In genomic region chr20:16273812-16274560, GRCh38 we compare ENCODE assay signal across 17 cellular contexts.
DNase-seq lines count a peak whose midpoint lies in the region; ATAC-seq and TF ChIP-seq lines count a peak whose summit lies in the region.
"Had no signal": no experiment of that assay in that cellular context is flagged by ENCODE, and none has a peak within 500 bp of the region (broad histone marks: within the 10 kb centered on the region; RNA-seq: fewer than 3 reads in every experiment).

No MANE protein-coding gene starts in this region.

- H3K9me3 ChIP-seq in adrenal gland (replicated peaks in 1 of 3) (no peaks in the 10 kb centered on the region), transverse colon (no peaks in the 10 kb centered on the region)
- H3K9me3 ChIP-seq: A549 had no signal

- H3K4me3 ChIP-seq in adrenal gland = no peak overlapping the region
- no peak overlapping the region for H3K4me3 ChIP-seq in transverse colon
- H3K4me3 ChIP-seq: A549; BLaER1 treated with 17β-estradiol and CSF1 and Interleukin-3, amounts not matched to agents 10 nM and 100 nM; SK-N-MC had no signal

- peaks cover 0 to 3% (median 3%) of the 10 kb centered on the region in 3 donors for H3K9me3 Mint-ChIP-seq in T-cell

- no peak overlapping the region for H3K27ac Mint-ChIP-seq in T-cell
- H3K27ac Mint-ChIP-seq: CD8-positive, alpha-beta memory T cell had no signal

- TF ChIP-seq CTCF in adrenal gland (IDR thresholded peaks at IDR 0.05) = no peak
- no peak for TF ChIP-seq CTCF in transverse colon (IDR thresholded peaks at IDR 0.05)

- no peak for TF ChIP-seq POLR2A in adrenal gland (IDR thresholded peaks at IDR 0.05)
- TF ChIP-seq POLR2A in transverse colon (IDR thresholded peaks at IDR 0.05) = no peak

- peak; percentile 36 for DNase-seq in DMS 273 treated with DMSO at 0.1 percent for 48 hours (lab: John Stamatoyannopoulos, UW)
- peak; percentile 39 for DNase-seq in NCI-H2227 treated with DMSO at 0.1 percent for 48 hours (lab: John Stamatoyannopoulos, UW)
- peak in 1 of 7 donors; percentile 36 for DNase-seq in adrenal gland
- peak; percentile 48 for DNase-seq in kidney tubule cell (ENCODE audit: low spot score)
- no peak for DNase-seq in transverse colon
- DNase-seq in T-cell = no peak
- DNase-seq: CD8-positive, alpha-beta memory T cell; H7; NCI-H1092; NCI-H146; NCI-H748 treated with DMSO at 0.1 percent for 48 hours had no signal

- H3K4me1 Mint-ChIP-seq in T-cell = no peaks in the 10 kb centered on the region
- H3K4me1 Mint-ChIP-seq: CD8-positive, alpha-beta memory T cell had no signal

- no peak for TF ChIP-seq EP300 in transverse colon (IDR thresholded peaks at IDR 0.05; ENCODE audit: low read depth)

- intact Hi-C loops in adrenal gland (cut with DNase I) (no loop called here), transverse colon (cut with DNase I; ENCODE audit: low total_unique reads) (no loop called here)

- H3K4me1 ChIP-seq in adrenal gland (replicated peaks in 1 of 2) = peaks cover 7 to 14% of the 10 kb centered on the region in 2 donors
- no peaks in the 10 kb centered on the region for H3K4me1 ChIP-seq in transverse colon
- H3K4me1 ChIP-seq: A549 had no signal

- no peak overlapping the region for H3K4me3 Mint-ChIP-seq in T-cell
- H3K4me3 Mint-ChIP-seq: CD8-positive, alpha-beta memory T cell had no signal

- CTCF ChIA-PET in T-cell (lab: Charles Lee) = no interaction called here

- no peaks in the 10 kb centered on the region for H3K27me3 Mint-ChIP-seq in T-cell
- H3K27me3 Mint-ChIP-seq: CD8-positive, alpha-beta memory T cell had no signal

- H3K27me3 ChIP-seq in adrenal gland = no peaks in the 10 kb centered on the region
- H3K27me3 ChIP-seq in transverse colon = no peaks in the 10 kb centered on the region
- H3K27me3 ChIP-seq: BLaER1 treated with 17β-estradiol and CSF1 and Interleukin-3, amounts not matched to agents 10 nM and 100 nM had no signal

- peaks cover 0 to 4% of the 10 kb centered on the region in 2 donors for H3K36me3 ChIP-seq in adrenal gland (replicated peaks in 1 of 2)
- peaks cover 0 to 6% (median 2%) of the 10 kb centered on the region in 4 donors for H3K36me3 ChIP-seq in transverse colon

- no peak for ATAC-seq in GM21515 (IDR thresholded peaks at IDR 0.05; ENCODE audit: unreplicated experiment)
- no peak for ATAC-seq in HG03280 (IDR thresholded peaks at IDR 0.05; ENCODE audit: unreplicated experiment)
- ATAC-seq in T-cell (replicated peaks in 1 of 4) = no peak
- ATAC-seq: A549, Right ventricle myocardium inferior had no signal

- in situ Hi-C loops in transverse colon (cut with MboI; ENCODE audit: low pct_ligation_motif_present in 1 of 4, low pct_unique_long_range_greater_than_20kb in 1 of 4, low sequenced_read_pairs in 3 of 4) = no loop called here

- peak overlapping the region in 3 of 5 donors; percentile 21 to 64 (median 62) for H3K27ac ChIP-seq in adrenal gland
- H3K27ac ChIP-seq in transverse colon = no peak overlapping the region
- H3K27ac ChIP-seq: A549; BLaER1 treated with 17β-estradiol and CSF1 and Interleukin-3, amounts not matched to agents 10 nM and 100 nM; SK-N-MC had no signal

- POLR2A ChIA-PET in T-cell (lab: Charles Lee) = no interaction called here

- H3K36me3 Mint-ChIP-seq in T-cell = peaks cover 53% of the 10 kb centered on the region

- 32 to 37% (median 35%) methylated on average over 4 of the region's 4 CpGs for WGBS in adrenal gland, 4 donors
- 59 to 70% methylated on average over 3 to 4 of the region's 4 CpGs for WGBS in transverse colon (ENCODE audit: low coverage in 1 of 2), 2 donors

Comparison
In these comparisons a context has a peak if more than half of its experiments do, and no peak if none do; other contexts are left out.
1. DNase-seq: peak in DMS 273 treated with DMSO at 0.1 percent for 48 hours (single experiment), NCI-H2227 treated with DMSO at 0.1 percent for 48 hours (single experiment) and kidney tubule cell (single experiment); none in transverse colon (single experiment) and T-cell (0 of 34).
2. H3K27ac ChIP-seq: peak in adrenal gland (3 of 5); none in transverse colon (0 of 4).